In the genomic region with DNA sequence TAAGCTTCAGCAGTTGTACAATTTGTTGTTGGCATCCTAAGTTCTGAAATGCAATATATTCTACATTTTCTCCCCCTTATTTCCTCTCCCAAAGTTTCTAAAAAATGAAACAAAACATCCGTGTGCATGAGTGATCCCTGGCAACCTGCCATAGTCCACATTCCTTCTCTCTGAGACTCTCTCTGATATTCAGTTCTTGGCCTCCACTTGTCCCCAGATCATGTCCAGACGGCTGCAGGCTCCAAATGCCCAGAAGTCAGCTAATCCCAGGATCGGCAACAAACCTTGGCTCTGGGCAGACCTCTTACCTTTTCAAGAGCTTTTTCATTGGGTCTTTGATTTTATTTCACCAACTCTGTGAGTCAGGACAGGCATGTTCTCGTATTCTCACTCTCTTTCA, we compare ENCODE assay signal across 9 cellular contexts.
DNase-seq lines count a peak whose midpoint lies in the region; ATAC-seq and TF ChIP-seq lines count a peak whose summit lies in the region.
"Had no signal": no experiment of that assay in that cellular context is flagged by ENCODE, and none has a peak within 500 bp of the region (broad histone marks: within the 10 kb centered on the region; RNA-seq: fewer than 3 reads in every experiment).

No MANE protein-coding gene starts in this region.

- no peaks in the 10 kb centered on the region for H3K4me1 Mint-ChIP-seq in activated CD4-positive, alpha-beta memory T cell treated with anti-CD3 and anti-CD28 coated beads, Interleukin-2, amount 10 ng/mL, durations not matched to agents 7 days and 5 days
- peaks cover 23% of the 10 kb centered on the region for H3K4me1 Mint-ChIP-seq in T-helper 2 cell treated with Interferon-gamma antibody and Interleukin-4, amounts not matched to agents 5 μg/mL and 100 μg/mL, for 36 hours (ENCODE audit: low read depth)

- intact Hi-C loops in lower lobe of right lung (cut with DNase I): no loop called here
- intact Hi-C loops in upper lobe of right lung (cut with DNase I): loop anchor here (10.0 kb wide), 1 partner anchor 179 kb away; no protein-coding TSS in a partner anchor

- H3K4me3 Mint-ChIP-seq in activated CD4-positive, alpha-beta memory T cell treated with anti-CD3 and anti-CD28 coated beads, Interleukin-2, amount 10 ng/mL, durations not matched to agents 7 days and 5 days: no peak overlapping the region
- no peak overlapping the region for H3K4me3 Mint-ChIP-seq in T-helper 2 cell treated with Interferon-gamma antibody and Interleukin-4, amounts not matched to agents 5 μg/mL and 100 μg/mL, for 36 hours

- H3K36me3 Mint-ChIP-seq in activated CD4-positive, alpha-beta memory T cell treated with anti-CD3 and anti-CD28 coated beads, Interleukin-2, amount 10 ng/mL, durations not matched to agents 7 days and 5 days (ENCODE audit: low read depth): no peaks in the 10 kb centered on the region
- peaks cover 2% of the 10 kb centered on the region for H3K36me3 Mint-ChIP-seq in T-helper 2 cell treated with Interferon-gamma antibody and Interleukin-4, amounts not matched to agents 5 μg/mL and 100 μg/mL, for 36 hours (ENCODE audit: low read depth)

- ATAC-seq in lower lobe of right lung (peak; percentile 33 to 69), upper lobe of right lung (peak; percentile 47)

- CTCF ChIA-PET in activated CD4-positive, alpha-beta memory T cell treated with anti-CD3 and anti-CD28 coated beads, Interleukin-2, amount 10 ng/mL, durations not matched to agents 7 days and 5 days (lab: Charles Lee): no interaction called here

- H3K27me3 ChIP-seq in lower lobe of right lung (ENCODE audit: low read depth) (no peaks in the 10 kb centered on the region), upper lobe of right lung (no peaks in the 10 kb centered on the region)

- peak overlapping the region; percentile 64 for H3K27ac ChIP-seq in lower lobe of right lung
- H3K27ac ChIP-seq in upper lobe of right lung: peak overlapping the region; percentile 20

- TF ChIP-seq CTCF in lower lobe of right lung (IDR thresholded peaks at IDR 0.05) (no peak), upper lobe of right lung (IDR thresholded peaks at IDR 0.05) (no peak)

- H3K4me1 ChIP-seq in lower lobe of right lung (peaks cover 89% of the 10 kb centered on the region), upper lobe of right lung (peaks cover 61% of the 10 kb centered on the region)

- DNase-seq in DMS53 (lab: John Stamatoyannopoulos, UW) (peak; percentile 11), DMS53 treated with DMSO at 0.1 percent for 48 hours (lab: John Stamatoyannopoulos, UW; ENCODE audit: unreplicated experiment) (no peak), dedifferentiated amniotic fluid mesenchymal stem cell (ENCODE audit: extremely low spot score) (peak; percentile 85), lower lobe of right lung (no peak), upper lobe of right lung (no peak)
- no peak for DNase-seq in activated naive CD4-positive, alpha-beta T cell (lab: John Stamatoyannopoulos, UW)
- DNase-seq in activated CD4-positive, alpha-beta memory T cell treated with anti-CD3 and anti-CD28 coated beads, Interleukin-2, amount 10 ng/mL, durations not matched to agents 7 days and 5 days: no peak
- no peak for DNase-seq in T-helper 2 cell treated with Interferon-gamma antibody and Interleukin-4, amounts not matched to agents 5 μg/mL and 100 μg/mL, for 36 hours (ENCODE audit: low spot score)
- DNase-seq: NCI-H1048 had no signal

- no peak overlapping the region for H3K27ac Mint-ChIP-seq in activated CD4-positive, alpha-beta memory T cell treated with anti-CD3 and anti-CD28 coated beads, Interleukin-2, amount 10 ng/mL, durations not matched to agents 7 days and 5 days
- H3K27ac Mint-ChIP-seq in T-helper 2 cell treated with Interferon-gamma antibody and Interleukin-4, amounts not matched to agents 5 μg/mL and 100 μg/mL, for 36 hours: no peak overlapping the region

- POLR2A ChIA-PET in activated CD4-positive, alpha-beta memory T cell treated with anti-CD3 and anti-CD28 coated beads, Interleukin-2, amount 10 ng/mL, durations not matched to agents 7 days and 5 days (lab: Charles Lee): interaction anchor here (1.4 kb wide), 1 partner anchor 11 kb away, joined by 3 read pairs; no protein-coding TSS in a partner anchor

- H3K4me3 ChIP-seq in lower lobe of right lung: no peak overlapping the region
- H3K4me3 ChIP-seq in upper lobe of right lung: no peak overlapping the region

- H3K9me3 ChIP-seq in lower lobe of right lung (no peaks in the 10 kb centered on the region), upper lobe of right lung (no peaks in the 10 kb centered on the region)

- H3K27me3 Mint-ChIP-seq in activated CD4-positive, alpha-beta memory T cell treated with anti-CD3 and anti-CD28 coated beads, Interleukin-2, amount 10 ng/mL, durations not matched to agents 7 days and 5 days: peaks cover 26% of the 10 kb centered on the region
- H3K27me3 Mint-ChIP-seq in T-helper 2 cell treated with Interferon-gamma antibody and Interleukin-4, amounts not matched to agents 5 μg/mL and 100 μg/mL, for 36 hours (ENCODE audit: low read depth): no peaks in the 10 kb centered on the region

- H3K9me3 Mint-ChIP-seq in activated CD4-positive, alpha-beta memory T cell treated with anti-CD3 and anti-CD28 coated beads, Interleukin-2, amount 10 ng/mL, durations not matched to agents 7 days and 5 days: no peaks in the 10 kb centered on the region
- H3K9me3 Mint-ChIP-seq in T-helper 2 cell treated with Interferon-gamma antibody and Interleukin-4, amounts not matched to agents 5 μg/mL and 100 μg/mL, for 36 hours: no peaks in the 10 kb centered on the region

- H3K36me3 ChIP-seq in lower lobe of right lung (no peaks in the 10 kb centered on the region), upper lobe of right lung (no peaks in the 10 kb centered on the region)

Comparison
In these comparisons a context has a peak if more than half of its experiments do, and no peak if none do; other contexts are left out.
1. DNase-seq: peak in DMS53 (single experiment) and dedifferentiated amniotic fluid mesenchymal stem cell (single experiment); none in DMS53 treated with DMSO at 0.1 percent for 48 hours (single experiment), lower lobe of right lung (single experiment), upper lobe of right lung (single experiment), activated naive CD4-positive, alpha-beta T cell (0 of 4), activated CD4-positive, alpha-beta memory T cell treated with anti-CD3 and anti-CD28 coated beads, Interleukin-2, amount 10 ng/mL, durations not matched to agents 7 days and 5 days (single experiment) and T-helper 2 cell treated with Interferon-gamma antibody and Interleukin-4, amounts not matched to agents 5 μg/mL and 100 μg/mL, for 36 hours (single experiment).